In the genomic region with DNA sequence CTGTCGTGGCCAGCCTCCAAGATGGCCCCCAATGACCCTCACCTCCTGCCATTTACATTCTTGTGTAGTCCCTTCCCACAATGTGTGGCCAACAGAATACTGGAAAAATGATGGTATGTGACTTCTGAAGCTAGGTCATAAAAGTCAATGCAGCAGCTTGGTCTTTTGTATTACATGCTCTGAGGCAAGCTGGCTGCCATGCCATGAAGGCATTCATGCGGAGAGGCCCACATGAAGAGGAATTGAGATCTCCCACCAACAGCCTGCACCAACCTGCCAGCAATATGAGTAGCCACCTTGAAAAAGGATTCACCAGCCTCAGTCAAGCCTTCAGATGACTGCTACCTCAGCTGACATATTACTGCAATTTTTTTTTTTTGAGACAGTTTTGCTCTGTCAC, we compare ENCODE assay signal across 31 cellular contexts. TPM values are rescaled to one million over a fixed set of nuclear protein-coding genes. Genes with fewer than 3 reads are reported as not detected.
DNase-seq lines count a peak whose midpoint lies in the region; ATAC-seq and TF ChIP-seq lines count a peak whose summit lies in the region.
"Had no signal": no experiment of that assay in that cellular context is flagged by ENCODE, and none has a peak within 500 bp of the region (broad histone marks: within the 10 kb centered on the region; RNA-seq: fewer than 3 reads in every experiment).

No MANE protein-coding gene starts in this region.

- H3K23ac ChIP-seq in mesenchymal stem cell (ENCODE audit: low read length in 2 of 2) = no peak overlapping the region

- TF ChIP-seq CTCF in HFFc6 (IDR thresholded peaks at IDR 0.05) = no peak
- no peak for TF ChIP-seq CTCF in mesothelial cell of epicardium (IDR thresholded peaks at IDR 0.05; ENCODE audit: unreplicated experiment)

- no peaks in the 10 kb centered on the region for H3K36me3 ChIP-seq in mesenchymal stem cell (ENCODE audit: control insufficient read depth in 1 of 2, insufficient read depth in 2 of 2, low read depth in 1 of 2, low read length in 2 of 2)
- H3K36me3 ChIP-seq: gastrocnemius medialis had no signal

- peak overlapping the region in 1 of 2 experiments; percentile 81 for H3K14ac ChIP-seq in mesenchymal stem cell (ENCODE audit: low read length in 2 of 2)

- H3K4ac ChIP-seq in mesenchymal stem cell (ENCODE audit: low read depth in 1 of 2, low read length in 2 of 2) = no peak overlapping the region

- H4K91ac ChIP-seq in mesenchymal stem cell (ENCODE audit: low read length) = no peak overlapping the region

- in situ Hi-C loops in ACHN (cut with HindIII; ENCODE audit: low pct_ligation_motif_present, low pct_unique_long_range_greater_than_20kb, low sequenced_read_pairs) = no loop called here

- POLR2A ChIA-PET in activated naive CD8-positive, alpha-beta T cell treated with anti-CD3 and anti-CD28 coated beads, Interleukin-2, amount 10 ng/mL, durations not matched to agents 7 days and 5 days (lab: Charles Lee) = no interaction called here

- no peak overlapping the region for H2BK5ac ChIP-seq in mesenchymal stem cell (ENCODE audit: low read depth, low read length, poor library complexity, severe bottlenecking)

- no peak overlapping the region for H4K8ac ChIP-seq in mesenchymal stem cell (ENCODE audit: low read length)

- H3K4me3 Mint-ChIP-seq in HFFc6 (no peak overlapping the region), mesothelial cell of epicardium (no peak overlapping the region)
- no peak overlapping the region for H3K4me3 Mint-ChIP-seq in activated naive CD8-positive, alpha-beta T cell treated with anti-CD3 and anti-CD28 coated beads, Interleukin-2, amount 10 ng/mL, durations not matched to agents 7 days and 5 days
- H3K4me3 Mint-ChIP-seq: activated CD4-positive, alpha-beta T cell treated with anti-CD3 and anti-CD28 coated beads for 36 hours; activated CD8-positive, alpha-beta T cell treated with anti-CD3 and anti-CD28 coated beads, Interleukin-2, amount 10 ng/mL, durations not matched to agents 7 days and 5 days; activated naive CD4-positive, alpha-beta T cell treated with anti-CD3 and anti-CD28 coated beads, Interleukin-2, amount 10 ng/mL, durations not matched to agents 7 days and 5 days; CD4-positive, alpha-beta memory T cell; memory B cell; T-helper 2 cell treated with Interferon-gamma antibody and Interleukin-4, amounts not matched to agents 5 μg/mL and 100 μg/mL, for 36 hours had no signal

- H3K36me3 Mint-ChIP-seq in HFFc6 (ENCODE audit: low read depth) (peaks cover 15% of the 10 kb centered on the region; the same call in 1 of the 2 replicates), mesothelial cell of epicardium (no peaks in the 10 kb centered on the region)
- H3K36me3 Mint-ChIP-seq in activated naive CD8-positive, alpha-beta T cell treated with anti-CD3 and anti-CD28 coated beads, Interleukin-2, amount 10 ng/mL, durations not matched to agents 7 days and 5 days = peaks cover 4% of the 10 kb centered on the region

- no peak overlapping the region for H3K4me2 ChIP-seq in mesenchymal stem cell (ENCODE audit: low read length, poor library complexity, severe bottlenecking)
- H3K4me2 ChIP-seq: smooth muscle cell had no signal

- H2BK120ac ChIP-seq in mesenchymal stem cell (ENCODE audit: low read depth, low read length) = no peak overlapping the region

- no peak overlapping the region for H2AFZ ChIP-seq in mesenchymal stem cell (ENCODE audit: low read depth, low read length)
- H2AFZ ChIP-seq: parathyroid adenoma had no signal

- WGBS in mesenchymal stem cell = 98% methylated on average over 2 of the region's 2 CpGs

- no peak overlapping the region for H2BK15ac ChIP-seq in mesenchymal stem cell (ENCODE audit: low read depth, poor library complexity, severe bottlenecking)

- DNase-seq in ACHN (peak; percentile 33), HFFc6 (no peak), mesenchymal stem cell (no peak), SHP77 (lab: John Stamatoyannopoulos, UW) (no peak), NCI-H1436 treated with DMSO at 0.1 percent for 48 hours (lab: John Stamatoyannopoulos, UW) (no peak), mesothelial cell of epicardium (ENCODE audit: low spot score in 2 of 2, unreplicated experiment in 2 of 2) (no peak), NCI-H69 (lab: John Stamatoyannopoulos, UW) (no peak)
- DNase-seq in activated naive CD8-positive, alpha-beta T cell treated with anti-CD3 and anti-CD28 coated beads, Interleukin-2, amount 10 ng/mL, durations not matched to agents 7 days and 5 days = no peak
- DNase-seq: activated CD4-positive, alpha-beta T cell treated with anti-CD3 and anti-CD28 coated beads for 36 hours; activated CD8-positive, alpha-beta T cell treated with anti-CD3 and anti-CD28 coated beads, Interleukin-2, amount 10 ng/mL, durations not matched to agents 7 days and 5 days; activated naive CD4-positive, alpha-beta T cell treated with anti-CD3 and anti-CD28 coated beads, Interleukin-2, amount 10 ng/mL, durations not matched to agents 7 days and 5 days; amygdala; CD4-positive, alpha-beta memory T cell; gastrocnemius medialis; NCI-H1092; NCI-H187; NCI-H2171; NCI-H510A; NK-92 treated with Interleukin-12 subunit alpha and Interleukin-12 subunit beta, amount 100 ng/mL, for 24 hours; PC-3; stimulated activated naive CD4-positive, alpha-beta T cell treated with Interleukin-2 at 50 U/mL for 16 hours had no signal

- no peak overlapping the region for H2AK5ac ChIP-seq in mesenchymal stem cell (ENCODE audit: low read length, severe bottlenecking)

- H3K79me1 ChIP-seq in mesenchymal stem cell (replicated peaks; ENCODE audit: low read length, poor library complexity, severe bottlenecking) = no peaks in the 10 kb centered on the region

- H3K4me3 ChIP-seq in mesenchymal stem cell (ENCODE audit: insufficient read depth in 1 of 2, low read depth in 1 of 2, low read length in 2 of 2) = no peak overlapping the region
- H3K4me3 ChIP-seq: gastrocnemius medialis, smooth muscle cell had no signal

- H3K27me3 Mint-ChIP-seq in HFFc6 (ENCODE audit: insufficient read depth) (no peaks in the 10 kb centered on the region), mesothelial cell of epicardium (ENCODE audit: low read depth) (no peaks in the 10 kb centered on the region)
- no peaks in the 10 kb centered on the region for H3K27me3 Mint-ChIP-seq in activated naive CD8-positive, alpha-beta T cell treated with anti-CD3 and anti-CD28 coated beads, Interleukin-2, amount 10 ng/mL, durations not matched to agents 7 days and 5 days
- H3K27me3 Mint-ChIP-seq: activated CD4-positive, alpha-beta T cell treated with anti-CD3 and anti-CD28 coated beads for 36 hours; activated naive CD4-positive, alpha-beta T cell treated with anti-CD3 and anti-CD28 coated beads, Interleukin-2, amount 10 ng/mL, durations not matched to agents 7 days and 5 days; CD4-positive, alpha-beta memory T cell; memory B cell had no signal

- H3K9me3 ChIP-seq in mesenchymal stem cell (ENCODE audit: control insufficient read depth, low read length) = no peaks in the 10 kb centered on the region
- H3K9me3 ChIP-seq: gastrocnemius medialis had no signal

- H3K27ac Mint-ChIP-seq in HFFc6 (peak overlapping the region; percentile 65), mesothelial cell of epicardium (no peak overlapping the region)
- H3K27ac Mint-ChIP-seq in activated naive CD8-positive, alpha-beta T cell treated with anti-CD3 and anti-CD28 coated beads, Interleukin-2, amount 10 ng/mL, durations not matched to agents 7 days and 5 days = peak overlapping the region; percentile 49
- H3K27ac Mint-ChIP-seq: activated CD4-positive, alpha-beta T cell treated with anti-CD3 and anti-CD28 coated beads for 36 hours; activated CD8-positive, alpha-beta T cell treated with anti-CD3 and anti-CD28 coated beads, Interleukin-2, amount 10 ng/mL, durations not matched to agents 7 days and 5 days; activated naive CD4-positive, alpha-beta T cell treated with anti-CD3 and anti-CD28 coated beads, Interleukin-2, amount 10 ng/mL, durations not matched to agents 7 days and 5 days; memory B cell; T-helper 2 cell treated with Interferon-gamma antibody and Interleukin-4, amounts not matched to agents 5 μg/mL and 100 μg/mL, for 36 hours had no signal

- peaks cover 65% of the 10 kb centered on the region for H3K4me1 Mint-ChIP-seq in HFFc6 (ENCODE audit: low read depth)
- H3K4me1 Mint-ChIP-seq in activated naive CD8-positive, alpha-beta T cell treated with anti-CD3 and anti-CD28 coated beads, Interleukin-2, amount 10 ng/mL, durations not matched to agents 7 days and 5 days = peaks cover 27% of the 10 kb centered on the region
- H3K4me1 Mint-ChIP-seq in mesothelial cell of epicardium = peaks cover 36% of the 10 kb centered on the region

- peak overlapping the region; percentile 56 for H3K27ac ChIP-seq in mesenchymal stem cell (ENCODE audit: low read length, poor library complexity, severe bottlenecking)
- H3K27ac ChIP-seq: gastrocnemius medialis, parathyroid adenoma had no signal

- H3K9ac ChIP-seq in mesenchymal stem cell (ENCODE audit: low read length) = no peak overlapping the region
- H3K9ac ChIP-seq: parathyroid adenoma had no signal

- H2BK12ac ChIP-seq in mesenchymal stem cell (ENCODE audit: low read length in 2 of 2) = no peak overlapping the region

- H3K9me3 Mint-ChIP-seq in HFFc6 = no peaks in the 10 kb centered on the region
- H3K9me3 Mint-ChIP-seq in activated naive CD8-positive, alpha-beta T cell treated with anti-CD3 and anti-CD28 coated beads, Interleukin-2, amount 10 ng/mL, durations not matched to agents 7 days and 5 days = no peaks in the 10 kb centered on the region
- no peaks in the 10 kb centered on the region for H3K9me3 Mint-ChIP-seq in mesothelial cell of epicardium
- H3K9me3 Mint-ChIP-seq: activated naive CD4-positive, alpha-beta T cell treated with anti-CD3 and anti-CD28 coated beads, Interleukin-2, amount 10 ng/mL, durations not matched to agents 7 days and 5 days; memory B cell; T-helper 2 cell treated with Interferon-gamma antibody and Interleukin-4, amounts not matched to agents 5 μg/mL and 100 μg/mL, for 36 hours had no signal

- peaks cover 9% of the 10 kb centered on the region for H3K4me1 ChIP-seq in mesenchymal stem cell (ENCODE audit: control insufficient read depth, insufficient read depth, low read depth, low read length)

- no peaks in the 10 kb centered on the region for H3K27me3 ChIP-seq in mesenchymal stem cell (ENCODE audit: control insufficient read depth in 1 of 2, insufficient read depth in 1 of 2, low read length in 2 of 2)
- H3K27me3 ChIP-seq: gastrocnemius medialis had no signal

- no peak overlapping the region for H3K18ac ChIP-seq in mesenchymal stem cell (ENCODE audit: low read depth in 1 of 2, low read length in 2 of 2)

- no peak for ATAC-seq in activated naive CD8-positive, alpha-beta T cell treated with anti-CD3 and anti-CD28 coated beads, Interleukin-2, amount 10 ng/mL, durations not matched to agents 7 days and 5 days (ENCODE audit: low read depth)
- ATAC-seq: activated CD4-positive, alpha-beta T cell treated with anti-CD3 and anti-CD28 coated beads for 36 hours; activated CD8-positive, alpha-beta T cell treated with anti-CD3 and anti-CD28 coated beads, Interleukin-2, amount 10 ng/mL, durations not matched to agents 7 days and 5 days; gastrocnemius medialis; left lobe of liver; PC-3; Right ventricle myocardium inferior had no signal

RNA-seq across cellular contexts. Expression of a gene that starts 4.6 kb away (rescaled TPM):
- total RNA-seq in HFFc6 (2021; fragmentation: NEBNext Ultra II Directional; extraction: Animal tissue kit (Norgen Biotek cat#: 25700)) = 10 to 100 TPM; 36.4 to 48.7 (median 42.2) TPM
- 10 to 100 TPM; 72.5 to 76.3 TPM for total RNA-seq in activated naive CD8-positive, alpha-beta T cell treated with anti-CD3 and anti-CD28 coated beads, Interleukin-2, amount 10 ng/mL, durations not matched to agents 7 days and 5 days
- polyA plus RNA-seq in mesenchymal stem cell (2013, experiment 1 of 2) = 17.0 TPM
- 16.5 TPM for polyA plus RNA-seq in mesenchymal stem cell (2013, experiment 2 of 2)
- total RNA-seq in mesothelial cell of epicardium = 105 to 109 TPM (median 108 TPM) in 3 replicates

RNA-seq across cellular contexts. Expression of a gene that starts 47.4 kb away (rescaled TPM):
- under 1 TPM in 1 of 6 experiments, not detected in 5; 0.28 TPM for total RNA-seq in HFFc6 (2021; fragmentation: NEBNext Ultra II Directional; extraction: Animal tissue kit (Norgen Biotek cat#: 25700))
- total RNA-seq in activated naive CD8-positive, alpha-beta T cell treated with anti-CD3 and anti-CD28 coated beads, Interleukin-2, amount 10 ng/mL, durations not matched to agents 7 days and 5 days = not detected
- polyA plus RNA-seq in mesenchymal stem cell (2013, experiment 1 of 2) = 0.76 TPM
- 0.48 TPM for polyA plus RNA-seq in mesenchymal stem cell (2013, experiment 2 of 2)
- total RNA-seq in mesothelial cell of epicardium = 2.5 to 3.5 TPM (median 3.2 TPM) in 3 replicates
- total RNA-seq: A673; activated CD4-positive, alpha-beta T cell treated with anti-CD3 and anti-CD28 coated beads for 36 hours; activated CD8-positive, alpha-beta T cell treated with anti-CD3 and anti-CD28 coated beads, Interleukin-2, amount 10 ng/mL, durations not matched to agents 7 days and 5 days; bronchial epithelial cell; CD4-positive, alpha-beta memory T cell; HT-29; PC-3; ureter had no signal
- polyA plus RNA-seq: CD4-positive, alpha-beta memory T cell had no signal
